ENCODE assay signal across 24 cellular contexts in the genomic region with DNA sequence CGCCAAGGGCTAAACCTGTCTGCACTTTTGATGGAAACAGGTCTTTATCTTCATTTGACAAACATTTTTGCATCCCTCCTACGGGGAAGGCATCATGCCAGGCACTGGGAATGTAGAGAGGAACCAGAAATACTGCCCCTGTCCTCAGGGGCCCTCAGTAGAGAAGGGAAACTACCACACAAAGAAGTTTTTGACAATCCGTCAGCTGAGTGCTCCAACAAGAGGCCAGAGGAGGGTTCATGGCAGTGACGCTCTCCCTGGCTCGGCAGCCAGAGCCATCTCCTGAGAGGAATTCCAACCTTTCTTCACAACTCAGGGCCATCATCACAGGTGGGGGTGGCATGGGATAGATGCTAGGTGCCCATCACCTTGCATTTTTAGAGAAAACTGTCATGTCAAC.
DNase-seq lines count a peak whose midpoint lies in the region; ATAC-seq and TF ChIP-seq lines count a peak whose summit lies in the region.
"Had no signal": no experiment of that assay in that cellular context is flagged by ENCODE, and none has a peak within 500 bp of the region (broad histone marks: within the 10 kb centered on the region; RNA-seq: fewer than 3 reads in every experiment).

No MANE protein-coding gene starts in this region.

- H3K27me3 ChIP-seq in right atrium auricular region (no peaks in the 10 kb centered on the region), OCI-LY3 (ENCODE audit: low read depth, low read length) (no peaks in the 10 kb centered on the region), right cardiac atrium (ENCODE audit: control insufficient read depth, insufficient read depth) (no peaks in the 10 kb centered on the region), H9 (ENCODE audit: insufficient read depth, low read length) (no peaks in the 10 kb centered on the region)
- H3K27me3 ChIP-seq: colonic mucosa, hepatocyte had no signal

- no peak overlapping the region for H2BK120ac ChIP-seq in H9 (ENCODE audit: low read depth, low read length, poor library complexity, severe bottlenecking)

- intact Hi-C loops in Right ventricle myocardium inferior (cut with DNase I) (loop anchor here (10.0 kb wide), 1 partner anchor 80 kb away; no protein-coding TSS in a partner anchor), right cardiac atrium (cut with DNase I) (no loop called here)

- no peaks in the 10 kb centered on the region for H3K23me2 ChIP-seq in H9 (ENCODE audit: insufficient read length, low read depth, low read length, poor library complexity, severe bottlenecking)

- H3K4me1 Mint-ChIP-seq in H9 = peaks cover 0 to 5% of the 10 kb centered on the region in 2 experiments; a peak in 3 of 4 replicates

- H3K27ac Mint-ChIP-seq in H9 = no peak overlapping the region; a peak in 1 of 7 replicates
- H3K27ac Mint-ChIP-seq: activated naive CD8-positive, alpha-beta T cell treated with anti-CD3 and anti-CD28 coated beads, Interleukin-2, amount 10 ng/mL, durations not matched to agents 7 days and 5 days; activated T-helper 17 cell treated with anti-CD3 and anti-CD28 coated beads, Interleukin-2, amount 50 U/mL, for 72 hours; brain; CD4-positive, CD25-positive, alpha-beta regulatory T cell had no signal

- no peak for DNase-seq in Right ventricle myocardium inferior (ENCODE audit: missing footprints)
- DNase-seq in right atrium auricular region (ENCODE audit: low spot score) = no peak
- DNase-seq in right cardiac atrium = no peak
- peak in 16 of 49 donors; percentile 16 to 56 (median 38) for DNase-seq in substantia nigra (lab: John Stamatoyannopoulos, UW)
- no peak for DNase-seq in H9
- DNase-seq: activated CD4-positive, CD25-positive, alpha-beta regulatory T cell; activated naive CD8-positive, alpha-beta T cell treated with anti-CD3 and anti-CD28 coated beads, Interleukin-2, amount 10 ng/mL, durations not matched to agents 7 days and 5 days; CD4-positive, CD25-positive, alpha-beta regulatory T cell; colonic mucosa; mammary epithelial cell; NCI-H1092 treated with DMSO at 0.1 percent for 48 hours; NCI-H2081; NCI-H510A; SJCRH30 had no signal

- H2BK15ac ChIP-seq in H9 (ENCODE audit: low read depth, low read length) = no peak overlapping the region

- peak; percentile 18 for ATAC-seq in Right ventricle myocardium inferior
- peak; percentile 27 to 50 for ATAC-seq in right cardiac atrium
- no peak for ATAC-seq in GM19023 (IDR thresholded peaks at IDR 0.05; ENCODE audit: unreplicated experiment)
- no peak for ATAC-seq in HG02798 (IDR thresholded peaks at IDR 0.05; ENCODE audit: poor library complexity, unreplicated experiment)
- ATAC-seq: activated T-helper 17 cell treated with anti-CD3 and anti-CD28 coated beads, Interleukin-2, amount 50 U/mL, for 72 hours had no signal

- H3K27me3 Mint-ChIP-seq in H9 (ENCODE audit: low read depth) = peaks cover 5% of the 10 kb centered on the region
- H3K27me3 Mint-ChIP-seq: activated T-helper 17 cell treated with anti-CD3 and anti-CD28 coated beads, Interleukin-2, amount 50 U/mL, for 72 hours; CD4-positive, CD25-positive, alpha-beta regulatory T cell had no signal

- H3K9ac ChIP-seq in OCI-LY3 (ENCODE audit: low read length) = peak overlapping the region; percentile 68
- H3K9ac ChIP-seq in H9 (ENCODE audit: extremely low read depth, insufficient read length, low read length) = no peak overlapping the region
- H3K9ac ChIP-seq: KMS-11 had no signal

- no peak overlapping the region for H2AK5ac ChIP-seq in H9 (ENCODE audit: insufficient read length, low read length)

- H3T11ph ChIP-seq in H9 (ENCODE audit: low read length) = no peak overlapping the region

- peaks cover 11 to 12% of the 10 kb centered on the region in 2 experiments; a peak in 4 of 5 replicates for H3K9me3 Mint-ChIP-seq in H9
- H3K9me3 Mint-ChIP-seq: nephron had no signal

- no peak overlapping the region for H3K4me3 Mint-ChIP-seq in H9
- H3K4me3 Mint-ChIP-seq: activated naive CD8-positive, alpha-beta T cell treated with anti-CD3 and anti-CD28 coated beads, Interleukin-2, amount 10 ng/mL, durations not matched to agents 7 days and 5 days; activated T-helper 17 cell treated with anti-CD3 and anti-CD28 coated beads, Interleukin-2, amount 50 U/mL, for 72 hours; brain; CD4-positive, CD25-positive, alpha-beta regulatory T cell; T-helper 2 cell treated with Interferon-gamma antibody and Interleukin-4, amounts not matched to agents 5 μg/mL and 100 μg/mL, for 36 hours had no signal

- peaks cover 6% of the 10 kb centered on the region; the same call in 1 of the 2 replicates for H3K79me2 ChIP-seq in OCI-LY3 (ENCODE audit: low read length)
- H3K79me2 ChIP-seq in H9 (ENCODE audit: insufficient read depth, low read length) = no peaks in the 10 kb centered on the region
- H3K79me2 ChIP-seq: hepatocyte had no signal

- WGBS in right cardiac atrium = 45% methylated on average over 5 of the region's 5 CpGs
- WGBS in H9 (ENCODE audit: extremely low coverage, insufficient read length, low lambda C conversion rate) = no CpG with 5 or more reads among the region's 5 CpGs

- H2BK5ac ChIP-seq in H9 (ENCODE audit: insufficient read length, low read length) = no peak overlapping the region

- no peak overlapping the region for H3K56ac ChIP-seq in H9 (ENCODE audit: insufficient read length, low read depth, low read length)

- H3K23ac ChIP-seq in H9 (ENCODE audit: insufficient read length, low read depth, low read length) = no peak overlapping the region

- H3K4me3 ChIP-seq in right atrium auricular region (no peak overlapping the region), OCI-LY3 (ENCODE audit: low read length) (peak overlapping the region; percentile 62), right cardiac atrium (ENCODE audit: low read length) (no peak overlapping the region)
- H3K4me3 ChIP-seq: colonic mucosa, hepatocyte, prostate gland, SJCRH30 had no signal

- H3K18ac ChIP-seq in H9 (ENCODE audit: insufficient read length, low read depth, low read length) = no peak overlapping the region

- H3K9me3 ChIP-seq in right atrium auricular region (no peaks in the 10 kb centered on the region), OCI-LY3 (ENCODE audit: insufficient read depth, low read length) (peaks cover 7% of the 10 kb centered on the region; the same call in 1 of the 2 replicates), right cardiac atrium (ENCODE audit: control insufficient read depth, low read length) (no peaks in the 10 kb centered on the region), H9 (ENCODE audit: control insufficient read depth, low read depth, low read length) (peaks cover 9% of the 10 kb centered on the region)
- H3K9me3 ChIP-seq: colonic mucosa, prostate gland, SJCRH30 had no signal

- no peak overlapping the region for H3K4ac ChIP-seq in H9 (ENCODE audit: low read depth, low read length)

- H4K8ac ChIP-seq in H9 (replicated peaks; ENCODE audit: insufficient read length, low read depth, low read length) = no peak overlapping the region

- H4K20me1 ChIP-seq in OCI-LY3 (ENCODE audit: insufficient read depth, low read length) (no peaks in the 10 kb centered on the region), H9 (ENCODE audit: control insufficient read depth, insufficient read depth, insufficient read length) (no peaks in the 10 kb centered on the region)

- H3K27ac ChIP-seq in right atrium auricular region (peak overlapping the region in 1 of 2 donors; percentile 42), OCI-LY3 (ENCODE audit: low read length) (peak overlapping the region; percentile 85), right cardiac atrium (ENCODE audit: low read length) (peak overlapping the region; percentile 34), substantia nigra (ENCODE audit: low read depth, low read length, poor library complexity, severe bottlenecking) (peak overlapping the region; percentile 19), H9 (ENCODE audit: insufficient read length, low read depth, low read length) (no peak overlapping the region)
- H3K27ac ChIP-seq: colonic mucosa, hepatocyte, KMS-11, prostate gland, SJCRH30 had no signal

- H4K91ac ChIP-seq in H9 (ENCODE audit: insufficient read length, low read depth, low read length) = no peak overlapping the region

- H4K5ac ChIP-seq in H9 (ENCODE audit: insufficient read length, low read depth, low read length) = no peak overlapping the region

- no peaks in the 10 kb centered on the region for H3K79me1 ChIP-seq in H9 (ENCODE audit: insufficient read depth, low read depth, low read length, poor library complexity, severe bottlenecking)

- TF ChIP-seq CTCF in right atrium auricular region (IDR thresholded peaks at IDR 0.05) (no peak), OCI-LY3 (IDR thresholded peaks at IDR 0.05; ENCODE audit: low read depth, low read length) (no peak), H9 (conservative IDR thresholded peaks at IDR 0.05) (no peak)

- H3K36me3 ChIP-seq in right atrium auricular region = no peaks in the 10 kb centered on the region
- H3K36me3 ChIP-seq in OCI-LY3 (replicated peaks; ENCODE audit: low read depth, low read length) = peaks cover 16% of the 10 kb centered on the region
- H3K36me3 ChIP-seq: colonic mucosa, prostate gland, SJCRH30 had no signal

- peak overlapping the region; percentile 88 for H3K4me2 ChIP-seq in OCI-LY3 (ENCODE audit: low read length)
- H3K4me2 ChIP-seq in H9 (ENCODE audit: insufficient read depth, insufficient read length, low read length) = no peak overlapping the region
- H3K4me2 ChIP-seq: hepatocyte, KMS-11 had no signal

- no peak overlapping the region for H2BK12ac ChIP-seq in H9 (ENCODE audit: insufficient read length, low read depth, low read length)

- no peak overlapping the region for H2AFZ ChIP-seq in OCI-LY3 (ENCODE audit: low read depth, low read length)
- no peak overlapping the region for H2AFZ ChIP-seq in H9 (ENCODE audit: low read length)
- H2AFZ ChIP-seq: hepatocyte had no signal

- H2BK20ac ChIP-seq in H9 (ENCODE audit: low read depth, low read length, poor library complexity, severe bottlenecking) = no peak overlapping the region

- H3K4me1 ChIP-seq in right atrium auricular region (peaks cover 0 to 36% of the 10 kb centered on the region in 2 donors), OCI-LY3 (ENCODE audit: low read length) (peaks cover 68% of the 10 kb centered on the region), right cardiac atrium (ENCODE audit: control insufficient read depth, insufficient read depth, low read length) (peaks cover 12% of the 10 kb centered on the region), H9 (ENCODE audit: insufficient read depth, low read length) (no peaks in the 10 kb centered on the region)
- H3K4me1 ChIP-seq: colonic mucosa, prostate gland, SJCRH30 had no signal

- no peak overlapping the region for H3K14ac ChIP-seq in H9 (ENCODE audit: insufficient read depth, low read length)

- H3K36me3 Mint-ChIP-seq in H9 (ENCODE audit: insufficient read depth in 1 of 3, low read depth in 3 of 3) = peaks cover 0 to 3% (median 0%) of the 10 kb centered on the region in 3 experiments; a peak in 1 of 7 replicates
- H3K36me3 Mint-ChIP-seq: brain; CD4-positive, CD25-positive, alpha-beta regulatory T cell had no signal

Comparison
In these comparisons a context has a peak if more than half of its experiments do, and no peak if none do; other contexts are left out.
1. ATAC-seq: peak in Right ventricle myocardium inferior (single experiment) and right cardiac atrium (2 of 2); none in GM19023 (single experiment) and HG02798 (single experiment).